In the genomic region with DNA sequence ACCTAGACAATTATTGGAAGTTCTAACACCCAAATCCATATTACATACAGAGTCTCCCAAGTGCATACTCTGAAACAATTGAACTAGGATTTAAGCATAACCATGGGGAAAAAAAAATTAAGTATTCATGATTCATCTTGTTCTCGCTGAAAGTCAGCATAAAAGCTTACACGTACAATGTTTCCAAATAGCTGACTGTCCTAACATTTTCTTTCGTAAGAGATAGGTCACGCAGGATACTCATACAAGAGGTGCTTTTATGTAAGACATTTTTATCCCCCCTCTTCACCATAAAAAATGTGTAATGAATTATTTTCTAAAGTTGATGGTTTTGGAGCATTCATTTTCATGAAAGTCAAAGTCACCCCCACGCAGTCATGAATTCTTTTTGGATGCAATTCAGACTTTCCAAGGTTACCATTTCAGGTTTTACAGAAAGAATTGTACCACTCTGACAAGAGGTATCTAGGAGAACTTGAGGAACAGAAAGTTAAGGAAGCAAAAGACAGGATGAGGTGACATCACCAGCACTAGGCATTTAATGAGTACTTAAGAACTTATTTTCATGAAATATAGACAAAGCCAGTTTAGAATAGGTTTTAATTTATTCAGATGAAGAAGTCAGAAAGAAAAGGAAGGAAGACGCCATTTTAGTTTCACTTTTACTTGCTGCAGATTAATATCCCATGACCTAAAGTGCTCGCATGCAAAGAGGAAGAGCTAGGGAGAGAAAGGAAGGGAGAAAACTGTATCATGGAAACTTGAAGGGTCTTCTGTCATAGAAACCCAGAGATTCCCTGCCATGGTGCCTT, we compare ENCODE assay signal across 8 cellular contexts. TPM values are rescaled to one million over a fixed set of nuclear protein-coding genes. Genes with fewer than 3 reads are reported as not detected.
DNase-seq lines count a peak whose midpoint lies in the region; ATAC-seq and TF ChIP-seq lines count a peak whose summit lies in the region.

No MANE protein-coding gene starts in this region.

- ATAC-seq in GM18909 (IDR thresholded peaks at IDR 0.05; ENCODE audit: poor library complexity, unreplicated experiment) (peak; percentile 79), HG03469 (IDR thresholded peaks at IDR 0.05; ENCODE audit: unreplicated experiment) (peak; percentile 66), upper lobe of left lung (ENCODE audit: low FRiP score in 2 of 2) (peak in 1 of 2 donors; percentile 86), body of pancreas (no peak)

- peak overlapping the region in 3 of 4 donors; percentile 2 to 34 (median 34) for H3K4me3 ChIP-seq in upper lobe of left lung
- no peak overlapping the region for H3K4me3 ChIP-seq in body of pancreas
- H3K4me3 ChIP-seq in Peyer's patch, result peak overlapping the region in 2 of 4 donors; percentile 39 to 50

- no peaks in the 10 kb centered on the region for H3K36me3 Mint-ChIP-seq in activated T-helper 2 cell treated with anti-CD3 and anti-CD28 coated beads, Interferon-gamma antibody, Interleukin-2, Interleukin-4, amounts not matched to agents 10 μg/mL and 5 μg/mL and 100 μg/mL, durations not matched to agents 14 hours and 24 hours and 36 hours (ENCODE audit: low read depth)

- 60% methylated on average over 7 of the region's 7 CpGs for WGBS in upper lobe of left lung, 2 donors
- WGBS in body of pancreas, 2 donors, result 69 to 80% methylated on average over 7 of the region's 7 CpGs

- no peaks in the 10 kb centered on the region for H3K9me3 ChIP-seq in upper lobe of left lung
- H3K9me3 ChIP-seq in body of pancreas, result no peaks in the 10 kb centered on the region
- no peaks in the 10 kb centered on the region for H3K9me3 ChIP-seq in Peyer's patch

- no peak for DNase-seq in activated T-helper 2 cell treated with anti-CD3 and anti-CD28 coated beads, Interferon-gamma antibody, Interleukin-2, Interleukin-4, amounts not matched to agents 10 μg/mL and 5 μg/mL and 100 μg/mL, durations not matched to agents 14 hours and 24 hours and 36 hours (ENCODE audit: low spot score)
- DNase-seq in kidney glomerular epithelial cell (lab: John Stamatoyannopoulos, UW) (peak; percentile 62), upper lobe of left lung (no peak), body of pancreas (no peak), Peyer's patch (no peak)
- DNase-seq in stimulated activated CD8-positive, alpha-beta memory T cell treated with anti-CD3 and anti-CD28 coated beads, Interleukin-4, amount 100 ng/mL, for 48 hours, result no peak

- peak overlapping the region; percentile 43 for H3K4me3 Mint-ChIP-seq in activated T-helper 2 cell treated with anti-CD3 and anti-CD28 coated beads, Interferon-gamma antibody, Interleukin-2, Interleukin-4, amounts not matched to agents 10 μg/mL and 5 μg/mL and 100 μg/mL, durations not matched to agents 14 hours and 24 hours and 36 hours (ENCODE audit: low read depth)

- H3K9me3 Mint-ChIP-seq in activated T-helper 2 cell treated with anti-CD3 and anti-CD28 coated beads, Interferon-gamma antibody, Interleukin-2, Interleukin-4, amounts not matched to agents 10 μg/mL and 5 μg/mL and 100 μg/mL, durations not matched to agents 14 hours and 24 hours and 36 hours, result no peaks in the 10 kb centered on the region

- TF ChIP-seq POLR2A in upper lobe of left lung (IDR thresholded peaks at IDR 0.05) (no peak), body of pancreas (IDR thresholded peaks at IDR 0.05) (no peak), Peyer's patch (IDR thresholded peaks at IDR 0.05) (no peak)

- H3K4me1 Mint-ChIP-seq in activated T-helper 2 cell treated with anti-CD3 and anti-CD28 coated beads, Interferon-gamma antibody, Interleukin-2, Interleukin-4, amounts not matched to agents 10 μg/mL and 5 μg/mL and 100 μg/mL, durations not matched to agents 14 hours and 24 hours and 36 hours (ENCODE audit: low read depth), result peaks cover 10% of the 10 kb centered on the region

- H3K27me3 ChIP-seq in upper lobe of left lung (no peaks in the 10 kb centered on the region), body of pancreas (no peaks in the 10 kb centered on the region), Peyer's patch (no peaks in the 10 kb centered on the region)

- H3K27ac Mint-ChIP-seq in activated T-helper 2 cell treated with anti-CD3 and anti-CD28 coated beads, Interferon-gamma antibody, Interleukin-2, Interleukin-4, amounts not matched to agents 10 μg/mL and 5 μg/mL and 100 μg/mL, durations not matched to agents 14 hours and 24 hours and 36 hours, result no peak overlapping the region

- H3K36me3 ChIP-seq in upper lobe of left lung, result no peaks in the 10 kb centered on the region
- no peaks in the 10 kb centered on the region for H3K36me3 ChIP-seq in body of pancreas (replicated peaks in 1 of 2; ENCODE audit: insufficient read depth in 1 of 2, low read depth in 2 of 2)
- no peaks in the 10 kb centered on the region for H3K36me3 ChIP-seq in Peyer's patch

- TF ChIP-seq EP300 in upper lobe of left lung (IDR thresholded peaks at IDR 0.05), result peak in 1 of 4 donors; percentile 45

- intact Hi-C loops in activated T-helper 2 cell treated with anti-CD3 and anti-CD28 coated beads, Interferon-gamma antibody, Interleukin-2, Interleukin-4, amounts not matched to agents 10 μg/mL and 5 μg/mL and 100 μg/mL, durations not matched to agents 14 hours and 24 hours and 36 hours (cut with micrococcal nuclease), result no loop called here
- intact Hi-C loops in body of pancreas (cut with DNase I), result no loop called here

- H3K27me3 Mint-ChIP-seq in activated T-helper 2 cell treated with anti-CD3 and anti-CD28 coated beads, Interferon-gamma antibody, Interleukin-2, Interleukin-4, amounts not matched to agents 10 μg/mL and 5 μg/mL and 100 μg/mL, durations not matched to agents 14 hours and 24 hours and 36 hours (ENCODE audit: low read depth), result peaks cover 8% of the 10 kb centered on the region

- TF ChIP-seq CTCF in upper lobe of left lung (IDR thresholded peaks at IDR 0.05), result no peak
- no peak for TF ChIP-seq CTCF in body of pancreas (IDR thresholded peaks at IDR 0.05)
- TF ChIP-seq CTCF in Peyer's patch (IDR thresholded peaks at IDR 0.05), result no peak

- peak overlapping the region; percentile 38 to 79 (median 56) for H3K27ac ChIP-seq in upper lobe of left lung
- H3K27ac ChIP-seq in body of pancreas, result peak overlapping the region in 1 of 4 donors; percentile 76
- H3K27ac ChIP-seq in Peyer's patch, result peak overlapping the region in 2 of 4 donors; percentile 36 to 61

- H3K4me1 ChIP-seq in upper lobe of left lung (peaks cover 0 to 14% (median 8%) of the 10 kb centered on the region in 4 donors), body of pancreas (no peaks in the 10 kb centered on the region), Peyer's patch (peaks cover 0 to 9% (median 3%) of the 10 kb centered on the region in 4 donors)

RNA-seq across cellular contexts. Expression of gene TMEM26, which starts 55.8 kb away (rescaled TPM):
- not detected in 2 replicates for total RNA-seq in activated T-helper 2 cell treated with anti-CD3 and anti-CD28 coated beads, Interferon-gamma antibody, Interleukin-2, Interleukin-4, amounts not matched to agents 10 μg/mL and 5 μg/mL and 100 μg/mL, durations not matched to agents 14 hours and 24 hours and 36 hours
- total RNA-seq in upper lobe of left lung, result 1 to 10 TPM in 2 of 6 donors, under 1 TPM in 3, not detected in 1; 0.30 to 2.0 (median 0.77) TPM
- total RNA-seq in body of pancreas, result not detected
- 1 to 10 TPM in 1 of 4 donors, under 1 TPM in 3; 0.53 to 2.5 (median 0.69) TPM for total RNA-seq in Peyer's patch

Comparison
In these comparisons a context has a peak if more than half of its experiments do, and no peak if none do; other contexts are left out.
1. H3K4me3 ChIP-seq: peak in upper lobe of left lung (3 of 4); none in body of pancreas (0 of 2).